ENCODE assay signal across 8 cellular contexts in genomic region chr2:241732513-241733186, GRCh38. TPM values are rescaled to one million over a fixed set of nuclear protein-coding genes. Genes with fewer than 3 reads are reported as not detected.
DNase-seq lines count a peak whose midpoint lies in the region; ATAC-seq and TF ChIP-seq lines count a peak whose summit lies in the region.
"Not testable (repeated sequence)": the region's sequence is repeated elsewhere in the genome, so short reads cannot be mapped to it uniquely, and the experiment has no call there.

No MANE protein-coding gene starts in this region.

- TF ChIP-seq CTCF in A673 (conservative IDR thresholded peaks at IDR 0.05; ENCODE audit: low read depth, low read length): peak; percentile 53
- peak; percentile 34; the same call in 1 of the 2 replicates for TF ChIP-seq CTCF in GM12875 (IDR thresholded peaks at IDR 0.05; ENCODE audit: borderline replicate concordance, insufficient read depth, low read depth, low read length)
- TF ChIP-seq CTCF in activated B cell treated with CpG ODN at 0.5 μM for 24 hours (IDR thresholded peaks at IDR 0.05): not testable (repeated sequence)

- not testable (repeated sequence) for H2BK120ac ChIP-seq in mesenchymal stem cell (ENCODE audit: low read depth, low read length)

- not testable (repeated sequence) for H3K36me3 Mint-ChIP-seq in activated B cell treated with CpG ODN at 0.5 μM for 24 hours (ENCODE audit: low read depth); activated naive CD8-positive, alpha-beta T cell treated with anti-CD3 and anti-CD28 coated beads, Interleukin-2, amount 10 ng/mL, durations not matched to agents 7 days and 5 days

- POLR2A ChIA-PET in A673 (lab: Charles Lee; ENCODE audit: low non-redundant PET): not testable (repeated sequence)
- POLR2A ChIA-PET in activated B cell treated with CpG ODN at 0.5 μM for 24 hours (lab: Charles Lee): interaction anchor here (0.8 to 5.8 kb wide), 10 partner anchors 30 to 1172 kb away, joined by 3 to 81 read pairs (median 6); partner anchors contain the start of genes DTYMK, DUSP28, HDLBP and ING5
- POLR2A ChIA-PET in activated naive CD8-positive, alpha-beta T cell treated with anti-CD3 and anti-CD28 coated beads, Interleukin-2, amount 10 ng/mL, durations not matched to agents 7 days and 5 days (lab: Charles Lee): interaction anchor here (0.9 to 2.7 kb wide), 3 partner anchors 8 to 95 kb away, joined by 3 to 24 read pairs (median 5); partner anchors contain the start of genes ATG4B, ING5 and THAP4

- BruUV-seq in A673 (replicated peaks; lab: Mats Ljungman, UMichigan): not testable (repeated sequence)

- not testable (repeated sequence) for H3K4ac ChIP-seq in mesenchymal stem cell (ENCODE audit: low read depth in 1 of 2, low read length in 2 of 2)

- H2AK5ac ChIP-seq in mesenchymal stem cell (ENCODE audit: low read length, severe bottlenecking): not testable (repeated sequence)

- H3K27me3 Mint-ChIP-seq in activated B cell treated with CpG ODN at 0.5 μM for 24 hours; activated naive CD8-positive, alpha-beta T cell treated with anti-CD3 and anti-CD28 coated beads, Interleukin-2, amount 10 ng/mL, durations not matched to agents 7 days and 5 days: not testable (repeated sequence)

- H3K4me2 ChIP-seq in mesenchymal stem cell (ENCODE audit: low read length, poor library complexity, severe bottlenecking): not testable (repeated sequence)

- H3K4me1 ChIP-seq in A673 (ENCODE audit: insufficient read depth, low read length, poor library complexity, severe bottlenecking): not testable (repeated sequence)
- peaks cover 19% of the 10 kb centered on the region for H3K4me1 ChIP-seq in mesenchymal stem cell (ENCODE audit: control insufficient read depth, insufficient read depth, low read depth, low read length)

- not testable (repeated sequence) for H2AFZ ChIP-seq in mesenchymal stem cell (ENCODE audit: low read depth, low read length)

- intact Hi-C loops in A673 (cut with micrococcal nuclease; ENCODE audit: unreplicated experiment): not testable (repeated sequence)
- intact Hi-C loops in activated B cell treated with CpG ODN at 0.5 μM for 24 hours (cut with micrococcal nuclease): loop anchor here (1.0 to 10.0 kb wide), 5 partner anchors 56 to 1168 kb away; partner anchors contain the start of genes DUSP28, RNPEPL1 and STK25

- not testable (repeated sequence) for H4K8ac ChIP-seq in mesenchymal stem cell (ENCODE audit: low read length)

- not testable (repeated sequence) for H3K79me1 ChIP-seq in mesenchymal stem cell (replicated peaks; ENCODE audit: low read length, poor library complexity, severe bottlenecking)

- H3K9me3 Mint-ChIP-seq in activated B cell treated with CpG ODN at 0.5 μM for 24 hours; activated naive CD8-positive, alpha-beta T cell treated with anti-CD3 and anti-CD28 coated beads, Interleukin-2, amount 10 ng/mL, durations not matched to agents 7 days and 5 days: not testable (repeated sequence)

- H2BK15ac ChIP-seq in mesenchymal stem cell (ENCODE audit: low read depth, poor library complexity, severe bottlenecking): not testable (repeated sequence)

- not testable (repeated sequence) for H3K23ac ChIP-seq in mesenchymal stem cell (ENCODE audit: low read length in 2 of 2)

- peaks cover 55% of the 10 kb centered on the region for H3K4me1 Mint-ChIP-seq in activated B cell treated with CpG ODN at 0.5 μM for 24 hours
- peaks cover 22% of the 10 kb centered on the region for H3K4me1 Mint-ChIP-seq in activated naive CD8-positive, alpha-beta T cell treated with anti-CD3 and anti-CD28 coated beads, Interleukin-2, amount 10 ng/mL, durations not matched to agents 7 days and 5 days

- not testable (repeated sequence) for H3K4me3 ChIP-seq in A673 (ENCODE audit: low read depth, low read length, poor library complexity, severe bottlenecking); GM12875 (ENCODE audit: low read depth, low read length); mesenchymal stem cell (ENCODE audit: insufficient read depth in 1 of 2, low read depth in 1 of 2, low read length in 2 of 2)

- H3K14ac ChIP-seq in mesenchymal stem cell (ENCODE audit: low read length in 2 of 2): not testable (repeated sequence)

- not testable (repeated sequence) for ATAC-seq in activated B cell treated with CpG ODN at 0.5 μM for 24 hours (ENCODE audit: low read depth); activated naive CD8-positive, alpha-beta T cell treated with anti-CD3 and anti-CD28 coated beads, Interleukin-2, amount 10 ng/mL, durations not matched to agents 7 days and 5 days (ENCODE audit: low read depth)

- not testable (repeated sequence) for H3K18ac ChIP-seq in mesenchymal stem cell (ENCODE audit: low read depth in 1 of 2, low read length in 2 of 2)

- not testable (repeated sequence) for H3K9ac ChIP-seq in mesenchymal stem cell (ENCODE audit: low read length)

- 53% methylated on average over 20 of the region's 26 CpGs for WGBS in mesenchymal stem cell

- not testable (repeated sequence) for H3K9me3 ChIP-seq in A673 (ENCODE audit: low read depth, low read length, poor library complexity, severe bottlenecking); mesenchymal stem cell (ENCODE audit: control insufficient read depth, low read length)

- CTCF ChIA-PET in A673 (lab: Charles Lee): not testable (repeated sequence)
- CTCF ChIA-PET in activated B cell treated with CpG ODN at 0.5 μM for 24 hours (lab: Charles Lee): interaction anchor here (1.2 to 2.1 kb wide), 2 partner anchors 31 to 143 kb away, joined by 3 to 13 read pairs; partner anchors contain the start of gene ING5

- peak overlapping the region; percentile 82 for H3K27ac Mint-ChIP-seq in activated B cell treated with CpG ODN at 0.5 μM for 24 hours
- peak overlapping the region; percentile 62 for H3K27ac Mint-ChIP-seq in activated naive CD8-positive, alpha-beta T cell treated with anti-CD3 and anti-CD28 coated beads, Interleukin-2, amount 10 ng/mL, durations not matched to agents 7 days and 5 days

- not testable (repeated sequence) for H2BK5ac ChIP-seq in mesenchymal stem cell (ENCODE audit: low read depth, low read length, poor library complexity, severe bottlenecking)

- DNase-seq in A673 (ENCODE audit: low spot score) (peak; percentile 66), NCI-H460 (ENCODE audit: extremely low read depth, low read depth) (peak; percentile 18), activated B cell treated with CpG ODN at 0.5 μM for 24 hours (peak; percentile 72), fibroblast of peridontal ligament (ENCODE audit: extremely low read depth) (peak; percentile 21), mesenchymal stem cell (peak; percentile 45)
- peak; percentile 69 for DNase-seq in activated naive CD8-positive, alpha-beta T cell treated with anti-CD3 and anti-CD28 coated beads, Interleukin-2, amount 10 ng/mL, durations not matched to agents 7 days and 5 days
- DNase-seq in stimulated activated CD4-positive, alpha-beta T cell treated with anti-CD3 and anti-CD28 coated beads, Interleukin-15, amount 100 ng/mL, for 24 hours: peak; percentile 81

- H3K27ac ChIP-seq in A673 (ENCODE audit: low read depth, low read length, poor library complexity, severe bottlenecking); mesenchymal stem cell (ENCODE audit: low read length, poor library complexity, severe bottlenecking): not testable (repeated sequence)

- H3K4me3 Mint-ChIP-seq in activated B cell treated with CpG ODN at 0.5 μM for 24 hours: peak overlapping the region; percentile 69
- peak overlapping the region; percentile 24 for H3K4me3 Mint-ChIP-seq in activated naive CD8-positive, alpha-beta T cell treated with anti-CD3 and anti-CD28 coated beads, Interleukin-2, amount 10 ng/mL, durations not matched to agents 7 days and 5 days

- not testable (repeated sequence) for H3K27me3 ChIP-seq in A673 (replicated peaks; ENCODE audit: insufficient read depth, low read depth, low read length, poor library complexity); mesenchymal stem cell (ENCODE audit: control insufficient read depth in 1 of 2, insufficient read depth in 1 of 2, low read length in 2 of 2)

- H3K36me3 ChIP-seq in A673 (ENCODE audit: insufficient read depth, low read length, poor library complexity, severe bottlenecking): not testable (repeated sequence)
- H3K36me3 ChIP-seq in mesenchymal stem cell (ENCODE audit: control insufficient read depth in 1 of 2, insufficient read depth in 2 of 2, low read depth in 1 of 2, low read length in 2 of 2): peaks cover 4 to 13% of the 10 kb centered on the region in 2 experiments

- not testable (repeated sequence) for H2BK12ac ChIP-seq in mesenchymal stem cell (ENCODE audit: low read length in 2 of 2)

- peak overlapping the region; percentile 61 for H4K91ac ChIP-seq in mesenchymal stem cell (ENCODE audit: low read length)

RNA-seq across cellular contexts. Expression of gene D2HGDH, which starts 1.8 kb away (rescaled TPM):
- total RNA-seq in A673 (2021) (30.7 and 44.3 TPM in 2 replicates), activated B cell treated with CpG ODN at 0.5 μM for 24 hours (37.7 and 55.4 TPM in 2 replicates)
- total RNA-seq in NCI-H460 (2014; rRNA removed; shearing (Covaris generic)): 9.1 and 10.3 TPM in 2 replicates
- 61.3 and 64.3 TPM in 2 replicates for polyA plus RNA-seq in NCI-H460 (2014; cell fraction: nucleus; rRNA removed)
- 10 to 100 TPM; 44.2 to 46.2 TPM for total RNA-seq in activated naive CD8-positive, alpha-beta T cell treated with anti-CD3 and anti-CD28 coated beads, Interleukin-2, amount 10 ng/mL, durations not matched to agents 7 days and 5 days
- 5.7 TPM for polyA plus RNA-seq in mesenchymal stem cell (2013, experiment 1 of 2)
- 5.3 TPM for polyA plus RNA-seq in mesenchymal stem cell (2013, experiment 2 of 2)

RNA-seq across cellular contexts. Expression of gene ING5, which starts 30.8 kb away (rescaled TPM):
- total RNA-seq in A673 (2021) (70.3 and 75.5 TPM in 2 replicates), activated B cell treated with CpG ODN at 0.5 μM for 24 hours (49.3 and 61.1 TPM in 2 replicates)
- 39.0 and 39.1 TPM in 2 replicates for total RNA-seq in NCI-H460 (2014; rRNA removed; shearing (Covaris generic))
- polyA plus RNA-seq in NCI-H460 (2014; cell fraction: nucleus; rRNA removed): 57.5 and 78.9 TPM in 2 replicates
- total RNA-seq in activated naive CD8-positive, alpha-beta T cell treated with anti-CD3 and anti-CD28 coated beads, Interleukin-2, amount 10 ng/mL, durations not matched to agents 7 days and 5 days: 10 to 100 TPM; 52.1 to 54.3 TPM
- polyA plus RNA-seq in mesenchymal stem cell (2013, experiment 1 of 2): 11.3 TPM
- polyA plus RNA-seq in mesenchymal stem cell (2013, experiment 2 of 2): 11.4 TPM

RNA-seq across cellular contexts. Expression of gene GAL3ST2, which starts 44.0 kb away (rescaled TPM):
- 5.0 and 5.3 TPM in 2 replicates for total RNA-seq in A673 (2021)
- total RNA-seq in NCI-H460 (2014; rRNA removed; shearing (Covaris generic)): 0.10 TPM in 1 of 2 replicates, not detected in the other
- polyA plus RNA-seq in NCI-H460 (2014; cell fraction: nucleus; rRNA removed): 2.6 TPM in 1 of 2 replicates, not detected in the other
- total RNA-seq in activated B cell treated with CpG ODN at 0.5 μM for 24 hours: 0.15 TPM in 1 of 2 replicates, not detected in the other
- under 1 TPM; 0.22 to 0.43 TPM for total RNA-seq in activated naive CD8-positive, alpha-beta T cell treated with anti-CD3 and anti-CD28 coated beads, Interleukin-2, amount 10 ng/mL, durations not matched to agents 7 days and 5 days
- polyA plus RNA-seq in mesenchymal stem cell (2013, experiment 1 of 2): 0.06 TPM
- polyA plus RNA-seq in mesenchymal stem cell (2013, experiment 2 of 2): 0.07 TPM

RNA-seq across cellular contexts. Expression of gene DTYMK, which starts 46.0 kb away (rescaled TPM):
- total RNA-seq in A673 (2021) (139 TPM in 2 replicates), activated B cell treated with CpG ODN at 0.5 μM for 24 hours (29.2 and 34.7 TPM in 2 replicates)
- 57.4 and 70.3 TPM in 2 replicates for total RNA-seq in NCI-H460 (2014; rRNA removed; shearing (Covaris generic))
- 106 and 129 TPM in 2 replicates for polyA plus RNA-seq in NCI-H460 (2014; cell fraction: nucleus; rRNA removed)
- total RNA-seq in activated naive CD8-positive, alpha-beta T cell treated with anti-CD3 and anti-CD28 coated beads, Interleukin-2, amount 10 ng/mL, durations not matched to agents 7 days and 5 days: 10 to 100 TPM; 56.5 to 67.9 TPM
- polyA plus RNA-seq in mesenchymal stem cell (2013, experiment 1 of 2): 20.3 TPM
- polyA plus RNA-seq in mesenchymal stem cell (2013, experiment 2 of 2): 20.5 TPM

Comparison
In these comparisons a context has a peak if more than half of its experiments do, and no peak if none do; other contexts are left out.
1. DNase-seq: peak in every context shown above with its lines; median percentile 81 in stimulated activated CD4-positive, alpha-beta T cell treated with anti-CD3 and anti-CD28 coated beads, Interleukin-15, amount 100 ng/mL, for 24 hours; 72 in activated B cell treated with CpG ODN at 0.5 μM for 24 hours; 69 in activated naive CD8-positive, alpha-beta T cell treated with anti-CD3 and anti-CD28 coated beads, Interleukin-2, amount 10 ng/mL, durations not matched to agents 7 days and 5 days; 66 in A673; 45 in mesenchymal stem cell; 21 in fibroblast of peridontal ligament; 18 in NCI-H460.